In genomic region chr12:69265633-69266032, GRCh38 we compare ENCODE assay signal across 8 cellular contexts. TPM values are rescaled to one million over a fixed set of nuclear protein-coding genes. Genes with fewer than 3 reads are reported as not detected.
DNase-seq lines count a peak whose midpoint lies in the region; ATAC-seq, FAIRE-seq and TF ChIP-seq lines count a peak whose summit lies in the region.
"Not testable (repeated sequence)": the region's sequence is repeated elsewhere in the genome, so short reads cannot be mapped to it uniquely, and the experiment has no call there.

No MANE protein-coding gene starts in this region.

- dilution Hi-C loops in keratinocyte (cut with MboI; ENCODE audit: extremely low pct_ligation_motif_present, low sequenced_read_pairs) = not testable (repeated sequence)

- not testable (repeated sequence) for H3K27ac ChIP-seq in A549; H9 (ENCODE audit: insufficient read length, low read depth, low read length)
- H3K27ac ChIP-seq in PC-3 (ENCODE audit: low read length) (peak overlapping the region; percentile 21; the same call in 1 of the 2 replicates), keratinocyte (ENCODE audit: control insufficient read depth, insufficient read depth, low read length) (peak overlapping the region; percentile 2), neural progenitor cell (peak overlapping the region; percentile 2)

- not testable (repeated sequence) for TF ChIP-seq CTCF in A549 (IDR thresholded peaks at IDR 0.05); Calu3 (IDR thresholded peaks at IDR 0.05; ENCODE audit: unreplicated experiment); H9 (conservative IDR thresholded peaks at IDR 0.05); PC-3 (conservative IDR thresholded peaks at IDR 0.05; ENCODE audit: low read depth, low read length); keratinocyte (optimal IDR thresholded peaks at IDR 0.05 in 1 of 3, IDR thresholded peaks at IDR 0.05 in 1 of 3, conservative IDR thresholded peaks at IDR 0.05 in 1 of 3; ENCODE audit: extremely low read depth in 1 of 3, insufficient read depth in 2 of 3, low read length in 3 of 3); neural progenitor cell (IDR thresholded peaks at IDR 0.05)

- H3K4ac ChIP-seq in H9 (ENCODE audit: low read depth, low read length) = not testable (repeated sequence)

- not testable (repeated sequence) for H3K9ac ChIP-seq in H9 (ENCODE audit: extremely low read depth, insufficient read length, low read length); PC-3 (ENCODE audit: low read length); keratinocyte (ENCODE audit: control insufficient read depth, extremely low read depth, insufficient read depth, low read length); neural progenitor cell

- H2BK12ac ChIP-seq in H9 (ENCODE audit: insufficient read length, low read depth, low read length) = not testable (repeated sequence)

- not testable (repeated sequence) for H3K23me2 ChIP-seq in H9 (ENCODE audit: insufficient read length, low read depth, low read length, poor library complexity, severe bottlenecking)

- not testable (repeated sequence) for H3K79me1 ChIP-seq in H9 (ENCODE audit: insufficient read depth, low read depth, low read length, poor library complexity, severe bottlenecking)

- not testable (repeated sequence) for H3K14ac ChIP-seq in H9 (ENCODE audit: insufficient read depth, low read length)

- H3K23ac ChIP-seq in H9 (ENCODE audit: insufficient read length, low read depth, low read length) = not testable (repeated sequence)

- not testable (repeated sequence) for H3K27me3 ChIP-seq in H9 (ENCODE audit: insufficient read depth, low read length); PC-3 (ENCODE audit: low read length); keratinocyte (ENCODE audit: control insufficient read depth, extremely low read depth, insufficient read depth, low read length); neural progenitor cell

- H2BK120ac ChIP-seq in H9 (ENCODE audit: low read depth, low read length, poor library complexity, severe bottlenecking) = not testable (repeated sequence)

- not testable (repeated sequence) for FAIRE-seq in A549 (lab: Jason Lieb, UNC); keratinocyte (lab: Jason Lieb, UNC)

- not testable (repeated sequence) for H3K4me3 ChIP-seq in A549; PC-3 (ENCODE audit: low read length); keratinocyte (ENCODE audit: control insufficient read depth in 2 of 3, extremely low read depth in 1 of 3, insufficient read depth in 2 of 3, low read depth in 1 of 3, low read length in 3 of 3); neural progenitor cell

- not testable (repeated sequence) for H3T11ph ChIP-seq in H9 (ENCODE audit: low read length)

- H3K9me2 ChIP-seq in PC-3 (replicated peaks; ENCODE audit: low read length) = not testable (repeated sequence)

- H3K79me2 ChIP-seq in H9 (ENCODE audit: insufficient read depth, low read length); PC-3 (ENCODE audit: low read length); keratinocyte (ENCODE audit: control insufficient read depth, insufficient read depth, low read length): not testable (repeated sequence)
- H3K79me2 ChIP-seq in neural progenitor cell (ENCODE audit: low read depth) = peaks cover 74% of the 10 kb centered on the region

- CTCF ChIA-PET in A549 (lab: Yijun Ruan, JAX) = interaction anchor here (0.6 to 1.5 kb wide), 2 partner anchors 23 to 396 kb away, joined by 3 to 4 read pairs; no protein-coding TSS in a partner anchor
- CTCF ChIA-PET in Calu3 (lab: Charles Lee) = interaction anchor here (0.6 to 1.0 kb wide), 5 partner anchors 12 to 295 kb away, joined by 3 to 6 read pairs (median 4); no protein-coding TSS in a partner anchor
- CTCF ChIA-PET in PC-3 (lab: Charles Lee) = interaction anchor here (0.5 to 0.7 kb wide), 5 partner anchors 19 to 1043 kb away, joined by 4 to 6 read pairs (median 4); partner anchors contain the start of gene CPSF6

- H3K4me2 ChIP-seq in A549 (peak overlapping the region; percentile 32; the same call in 1 of the 3 replicates), PC-3 (ENCODE audit: low read length) (0 out of 2 replicates have a peak overlapping the region, but pooled peaks have one; percentile 13)
- H3K4me2 ChIP-seq in H9 (ENCODE audit: insufficient read depth, insufficient read length, low read length); keratinocyte (ENCODE audit: control insufficient read depth, extremely low read depth, insufficient read depth, low read depth, low read length); neural progenitor cell: not testable (repeated sequence)

- H3K18ac ChIP-seq in H9 (ENCODE audit: insufficient read length, low read depth, low read length) = not testable (repeated sequence)

- POLR2A ChIA-PET in A549 (lab: Yijun Ruan, JAX) = not testable (repeated sequence)
- POLR2A ChIA-PET in PC-3 (lab: Charles Lee; ENCODE audit: unreplicated experiment) = interaction anchor here (0.6 kb wide), 2 partner anchors 24 to 119 kb away, joined by 6 to 10 read pairs; no protein-coding TSS in a partner anchor

- intact Hi-C loops in Calu3 (cut with micrococcal nuclease; ENCODE audit: unreplicated experiment); PC-3 (cut with micrococcal nuclease): not testable (repeated sequence)

- DNase-seq in A549 (ENCODE audit: low read depth in 1 of 2, low spot score in 1 of 2); Calu3; H9; PC-3; T-helper 17 cell; keratinocyte (ENCODE audit: low read depth, low spot score); neural progenitor cell (ENCODE audit: low spot score): not testable (repeated sequence)

- not testable (repeated sequence) for TF ChIP-seq EP300 in A549 (IDR thresholded peaks at IDR 0.05)

- not testable (repeated sequence) for H4K20me1 ChIP-seq in H9 (ENCODE audit: control insufficient read depth, insufficient read depth, insufficient read length); keratinocyte (ENCODE audit: control insufficient read depth, extremely low read depth, insufficient read depth, low read length)
- H4K20me1 ChIP-seq in PC-3 (ENCODE audit: low read length) (peaks cover 14% of the 10 kb centered on the region; the same call in 1 of the 2 replicates), neural progenitor cell (ENCODE audit: low read depth) (peaks cover 54% of the 10 kb centered on the region)

- not testable (repeated sequence) for BruUV-seq in Calu3 (replicated peaks; lab: Mats Ljungman, UMichigan); PC-3 (replicated peaks; lab: Mats Ljungman, UMichigan)

- not testable (repeated sequence) for H4K8ac ChIP-seq in H9 (replicated peaks; ENCODE audit: insufficient read length, low read depth, low read length)

- not testable (repeated sequence) for H2BK5ac ChIP-seq in H9 (ENCODE audit: insufficient read length, low read length)

- H3K4me3 Mint-ChIP-seq in Calu3 (ENCODE audit: low read depth, unreplicated experiment); H9; T-helper 17 cell; activated T-helper 17 cell treated with anti-CD3 and anti-CD28 coated beads, Interleukin-2, amount 50 U/mL, for 72 hours; neural progenitor cell: not testable (repeated sequence)

- peaks cover 59% of the 10 kb centered on the region for H3K36me3 Mint-ChIP-seq in Calu3 (ENCODE audit: insufficient read depth, unreplicated experiment)
- peaks cover 17 to 67% (median 59%) of the 10 kb centered on the region in 3 experiments; a peak in 6 of 7 replicates for H3K36me3 Mint-ChIP-seq in H9 (ENCODE audit: insufficient read depth in 1 of 3, low read depth in 3 of 3)
- H3K36me3 Mint-ChIP-seq in T-helper 17 cell (ENCODE audit: low read depth) = peaks cover 11% of the 10 kb centered on the region
- peaks cover 91% of the 10 kb centered on the region for H3K36me3 Mint-ChIP-seq in activated T-helper 17 cell treated with anti-CD3 and anti-CD28 coated beads, Interleukin-2, amount 50 U/mL, for 72 hours (ENCODE audit: low read depth)
- peaks cover 33% of the 10 kb centered on the region for H3K36me3 Mint-ChIP-seq in neural progenitor cell

- H4K5ac ChIP-seq in H9 (ENCODE audit: insufficient read length, low read depth, low read length) = not testable (repeated sequence)

- not testable (repeated sequence) for H2BK20ac ChIP-seq in H9 (ENCODE audit: low read depth, low read length, poor library complexity, severe bottlenecking)

- not testable (repeated sequence) for H3F3A ChIP-seq in PC-3 (ENCODE audit: low read length, unreplicated experiment)
- peaks cover 65% of the 10 kb centered on the region for H3F3A ChIP-seq in neural progenitor cell (ENCODE audit: low read depth)

- not testable (repeated sequence) for H3K27me3 Mint-ChIP-seq in Calu3 (ENCODE audit: unreplicated experiment); H9 (ENCODE audit: low read depth); T-helper 17 cell; activated T-helper 17 cell treated with anti-CD3 and anti-CD28 coated beads, Interleukin-2, amount 50 U/mL, for 72 hours; neural progenitor cell (ENCODE audit: insufficient read depth, low read depth)

- not testable (repeated sequence) for H2AK5ac ChIP-seq in H9 (ENCODE audit: insufficient read length, low read length)

- H3K27ac Mint-ChIP-seq in Calu3 (ENCODE audit: unreplicated experiment) (peak overlapping the region; percentile 86), H9 (peak overlapping the region in 2 of 3 experiments; percentile 27 to 51; a peak in 2 of 7 replicates), T-helper 17 cell (peak overlapping the region; percentile 60)
- peak overlapping the region; percentile 87 for H3K27ac Mint-ChIP-seq in activated T-helper 17 cell treated with anti-CD3 and anti-CD28 coated beads, Interleukin-2, amount 50 U/mL, for 72 hours
- H3K27ac Mint-ChIP-seq in neural progenitor cell = not testable (repeated sequence)

- WGBS in A549 (ENCODE audit: missing lambda C conversion rate) = 90% methylated on average over 8 of the region's 8 CpGs
- no CpG with 5 or more reads among the region's 8 CpGs for WGBS in H9 (ENCODE audit: extremely low coverage, insufficient read length, low lambda C conversion rate)

- not testable (repeated sequence) for TF ChIP-seq RAD21 in A549 (conservative IDR thresholded peaks at IDR 0.05 in 1 of 2, IDR thresholded peaks at IDR 0.05 in 1 of 2)

- H3K4me1 Mint-ChIP-seq in Calu3 (ENCODE audit: low read depth, unreplicated experiment) = peaks cover 11% of the 10 kb centered on the region
- not testable (repeated sequence) for H3K4me1 Mint-ChIP-seq in H9; T-helper 17 cell; activated T-helper 17 cell treated with anti-CD3 and anti-CD28 coated beads, Interleukin-2, amount 50 U/mL, for 72 hours; neural progenitor cell

- H2BK15ac ChIP-seq in H9 (ENCODE audit: low read depth, low read length) = not testable (repeated sequence)

- not testable (repeated sequence) for H3K56ac ChIP-seq in H9 (ENCODE audit: insufficient read length, low read depth, low read length)

- not testable (repeated sequence) for H3K9me3 Mint-ChIP-seq in Calu3 (ENCODE audit: low read depth, unreplicated experiment); H9; activated T-helper 17 cell treated with anti-CD3 and anti-CD28 coated beads, Interleukin-2, amount 50 U/mL, for 72 hours; neural progenitor cell

- TF ChIP-seq POLR2A in A549 (IDR thresholded peaks at IDR 0.05; ENCODE audit: low read length) = not testable (repeated sequence)

- H3K9me1 ChIP-seq in keratinocyte (ENCODE audit: control insufficient read depth, extremely low read depth, insufficient read depth, low read length) = not testable (repeated sequence)

- H4K91ac ChIP-seq in H9 (ENCODE audit: insufficient read length, low read depth, low read length) = not testable (repeated sequence)

- ATAC-seq in A549; PC-3; T-helper 17 cell; activated T-helper 17 cell treated with anti-CD3 and anti-CD28 coated beads, Interleukin-2, amount 50 U/mL, for 72 hours (replicated peaks): not testable (repeated sequence)

- H3K4me1 ChIP-seq in A549 (peaks cover 19% of the 10 kb centered on the region), PC-3 (ENCODE audit: insufficient read depth, low read length) (peaks cover 18% of the 10 kb centered on the region)
- not testable (repeated sequence) for H3K4me1 ChIP-seq in H9 (ENCODE audit: insufficient read depth, low read length); keratinocyte (ENCODE audit: control insufficient read depth, extremely low read depth, insufficient read depth, low read length); neural progenitor cell

- not testable (repeated sequence) for H3K9me3 ChIP-seq in A549; H9 (ENCODE audit: control insufficient read depth, low read depth, low read length); PC-3 (ENCODE audit: low read length); T-helper 17 cell (ENCODE audit: control insufficient read depth, low read length, poor library complexity, severe bottlenecking); keratinocyte (ENCODE audit: control insufficient read depth, low read depth, low read length); neural progenitor cell (ENCODE audit: low read depth)

- H3K36me3 ChIP-seq in PC-3 (ENCODE audit: low read depth, low read length) = peaks cover 57% of the 10 kb centered on the region
- H3K36me3 ChIP-seq in keratinocyte (ENCODE audit: control insufficient read depth in 2 of 2, extremely low read depth in 1 of 2, insufficient read depth in 2 of 2, low read length in 2 of 2) = not testable (repeated sequence)
- H3K36me3 ChIP-seq in neural progenitor cell = peaks cover 78% of the 10 kb centered on the region

- H2AFZ ChIP-seq in H9 (ENCODE audit: low read length); PC-3 (ENCODE audit: low read length); keratinocyte (ENCODE audit: control insufficient read depth, low read length); neural progenitor cell (replicated peaks): not testable (repeated sequence)

RNA-seq across cellular contexts. Expression of gene CPSF6, which starts 26.3 kb away (rescaled TPM):
- polyA plus RNA-seq in A549 (2011; rRNA removed) (55.0 and 77.2 TPM in 2 replicates), A549 (2017; fragmentation: RNase III; extraction: RNeasy Plus Mini Kit Qiagen cat#74134 plus additional on column Dnase treatment) (80.8 to 89.3 TPM (median 84.3 TPM) in 3 replicates), keratinocyte (34.4 to 59.5 TPM (median 45.0 TPM) in 3 replicates)
- polyA plus RNA-seq in A549 (2012; cell fraction: cytosol; rRNA removed) = 62.9 and 67.2 TPM in 2 replicates
- polyA plus RNA-seq in A549 (2012; cell fraction: nucleus; rRNA removed) = 64.4 and 64.7 TPM in 2 replicates
- polyA minus RNA-seq in A549 (2011; rRNA and poly(A)+ RNA removed) = 73.6 and 74.9 TPM in 2 replicates
- total RNA-seq in Calu3 (2022) (114 and 136 TPM in 2 replicates), H9 (2021) (183 TPM in 2 replicates), PC-3 (2014; rRNA removed) (94.6 and 96.7 TPM in 2 replicates), T-helper 17 cell (10 to 100 TPM; 85.4 to 87.3 TPM), neural progenitor cell (ENCODE audit: low replicate concordance) (114 and 155 TPM in 2 replicates)
- total RNA-seq in activated T-helper 17 cell treated with anti-CD3 and anti-CD28 coated beads, Interleukin-2, amount 50 U/mL, for 72 hours = 10 to 100 TPM; 66.3 to 91.8 TPM
- 44.5 TPM for polyA plus RNA-seq in keratinocyte (2011; ENCODE audit: low read depth)
- 30.2 and 33.1 TPM in 2 replicates for polyA plus RNA-seq in keratinocyte (2011; cell fraction: cytosol; rRNA removed)
- 42.8 and 48.0 TPM in 2 replicates for polyA plus RNA-seq in keratinocyte (2011; cell fraction: nucleus; rRNA removed)
- 36.0 and 59.8 TPM in 2 replicates for polyA plus RNA-seq in keratinocyte (2012; ENCODE audit: low replicate concordance)
- 32.5 to 42.5 TPM (median 35.6 TPM) in 3 replicates for polyA minus RNA-seq in keratinocyte
- 22.3 TPM for polyA minus RNA-seq in keratinocyte (2011; cell fraction: cytosol; rRNA and poly(A)+ RNA removed)
- polyA minus RNA-seq in keratinocyte (2011; cell fraction: nucleus; rRNA and poly(A)+ RNA removed) = 17.5 and 29.9 TPM in 2 replicates
